Comparison of ENCODE assay signal across 1 cellular context in the genomic region with DNA sequence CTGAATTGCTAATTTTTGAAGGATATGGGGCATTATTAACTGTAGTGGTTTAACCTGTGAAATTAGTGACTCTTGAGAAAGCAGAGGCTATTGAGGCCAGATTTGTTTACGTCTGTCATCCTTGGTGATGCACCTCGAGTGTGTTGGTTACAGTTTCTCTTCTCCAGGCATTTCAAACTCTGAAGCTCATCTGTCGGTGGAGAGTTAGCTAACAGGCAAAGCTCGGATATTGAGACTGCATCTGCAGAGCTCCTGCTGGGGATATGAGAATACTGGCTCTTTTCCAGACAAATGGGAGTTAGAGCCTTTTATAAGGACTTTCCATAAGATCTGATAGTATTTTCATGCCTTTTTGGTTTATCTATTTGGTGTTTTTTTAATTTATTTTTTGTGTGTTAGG.
TF ChIP-seq lines count a peak whose summit lies in the region.

No MANE protein-coding gene starts in this region.

TF ChIP-seq in HEK293, 187 proteins besides CTCF, POLR2A, EP300 and RAD21:
- TF ChIP-seq, protein P1, sequence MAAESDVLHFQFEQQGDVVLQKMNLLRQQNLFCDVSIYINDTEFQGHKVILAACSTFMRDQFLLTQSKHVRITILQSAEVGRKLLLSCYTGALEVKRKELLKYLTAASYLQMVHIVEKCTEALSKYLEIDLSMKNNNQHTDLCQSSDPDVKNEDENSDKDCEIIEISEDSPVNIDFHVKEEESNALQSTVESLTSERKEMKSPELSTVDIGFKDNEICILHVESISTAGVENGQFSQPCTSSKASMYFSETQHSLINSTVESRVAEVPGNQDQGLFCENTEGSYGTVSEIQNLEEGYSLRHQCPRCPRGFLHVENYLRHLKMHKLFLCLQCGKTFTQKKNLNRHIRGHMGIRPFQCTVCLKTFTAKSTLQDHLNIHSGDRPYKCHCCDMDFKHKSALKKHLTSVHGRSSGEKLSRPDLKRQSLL (tag by site-specific recombination; IDR thresholded peaks at IDR 0.05): no peak
- TF ChIP-seq SP2 (tag by site-specific recombination; IDR thresholded peaks at IDR 0.05) (no peak), RBAK (tag by site-specific recombination; IDR thresholded peaks at IDR 0.05) (no peak), ZNF335 (tag by site-specific recombination; conservative IDR thresholded peaks at IDR 0.05) (0 out of 2 replicates have a peak, but pooled peaks have one; percentile 34)
- TF ChIP-seq, protein P2, sequence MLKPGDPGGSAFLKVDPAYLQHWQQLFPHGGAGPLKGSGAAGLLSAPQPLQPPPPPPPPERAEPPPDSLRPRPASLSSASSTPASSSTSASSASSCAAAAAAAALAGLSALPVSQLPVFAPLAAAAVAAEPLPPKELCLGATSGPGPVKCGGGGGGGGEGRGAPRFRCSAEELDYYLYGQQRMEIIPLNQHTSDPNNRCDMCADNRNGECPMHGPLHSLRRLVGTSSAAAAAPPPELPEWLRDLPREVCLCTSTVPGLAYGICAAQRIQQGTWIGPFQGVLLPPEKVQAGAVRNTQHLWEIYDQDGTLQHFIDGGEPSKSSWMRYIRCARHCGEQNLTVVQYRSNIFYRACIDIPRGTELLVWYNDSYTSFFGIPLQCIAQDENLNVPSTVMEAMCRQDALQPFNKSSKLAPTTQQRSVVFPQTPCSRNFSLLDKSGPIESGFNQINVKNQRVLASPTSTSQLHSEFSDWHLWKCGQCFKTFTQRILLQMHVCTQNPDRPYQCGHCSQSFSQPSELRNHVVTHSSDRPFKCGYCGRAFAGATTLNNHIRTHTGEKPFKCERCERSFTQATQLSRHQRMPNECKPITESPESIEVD (tag by site-specific recombination; IDR thresholded peaks at IDR 0.05): peak; percentile 69
